In genomic region chr11:105034494-105035261, GRCh38 we compare ENCODE assay signal across 8 cellular contexts. TPM values are rescaled to one million over a fixed set of nuclear protein-coding genes. Genes with fewer than 3 reads are reported as not detected.
DNase-seq lines count a peak whose midpoint lies in the region; ATAC-seq lines count a peak whose summit lies in the region.
"Not testable (repeated sequence)": the region's sequence is repeated elsewhere in the genome, so short reads cannot be mapped to it uniquely, and the experiment has no call there.

CASP1 (minus strand) TSS chr11:105035144; CDS start chr11:105035113, 31 bp downstream.

- not testable (repeated sequence) for H3K27me3 Mint-ChIP-seq in activated CD4-positive, alpha-beta T cell treated with anti-CD3 and anti-CD28 coated beads for 36 hours; immature natural killer cell (ENCODE audit: low read depth in 3 of 3)

- not testable (repeated sequence) for H3K9me3 Mint-ChIP-seq in activated CD4-positive, alpha-beta T cell treated with anti-CD3 and anti-CD28 coated beads for 36 hours (ENCODE audit: low read depth); immature natural killer cell

- H3K4me3 Mint-ChIP-seq in activated CD4-positive, alpha-beta T cell treated with anti-CD3 and anti-CD28 coated beads for 36 hours = peak within 1 kb of the TSS; percentile 75
- peak within 1 kb of the TSS; percentile 92 to 99 (median 98) for H3K4me3 Mint-ChIP-seq in immature natural killer cell

- ATAC-seq in GM18870 (IDR thresholded peaks at IDR 0.05; ENCODE audit: unreplicated experiment) = peak; percentile 95
- peak; percentile 89 for ATAC-seq in HG02798 (IDR thresholded peaks at IDR 0.05; ENCODE audit: poor library complexity, unreplicated experiment)
- peak; percentile 79 for ATAC-seq in activated CD4-positive, alpha-beta T cell treated with anti-CD3 and anti-CD28 coated beads for 36 hours
- peak; percentile 93 for ATAC-seq in sciatic nerve

- CTCF ChIA-PET in activated CD4-positive, alpha-beta T cell treated with anti-CD3 and anti-CD28 coated beads for 36 hours (lab: Charles Lee) = not testable (repeated sequence)

- POLR2A ChIA-PET in activated CD4-positive, alpha-beta T cell treated with anti-CD3 and anti-CD28 coated beads for 36 hours (lab: Charles Lee) = not testable (repeated sequence)

- DNase-seq in AG08395 (ENCODE audit: low spot score) (peak; percentile 71), Kasumi-1 (lab: John Stamatoyannopoulos, UW) (peak; percentile 50 to 56), immature natural killer cell (peak; percentile 41 to 54 (median 48))
- peak; percentile 44 for DNase-seq in activated CD4-positive, alpha-beta T cell treated with anti-CD3 and anti-CD28 coated beads for 36 hours
- DNase-seq in central memory CD4-positive, alpha-beta T cell = peak; percentile 36
- DNase-seq in sciatic nerve (ENCODE audit: low spot score) = not testable (repeated sequence)

- peak within 1 kb of the TSS; percentile 95 for H3K27ac Mint-ChIP-seq in activated CD4-positive, alpha-beta T cell treated with anti-CD3 and anti-CD28 coated beads for 36 hours
- peak within 1 kb of the TSS; percentile 91 to 98 (median 94) for H3K27ac Mint-ChIP-seq in immature natural killer cell

- H3K4me1 Mint-ChIP-seq in activated CD4-positive, alpha-beta T cell treated with anti-CD3 and anti-CD28 coated beads for 36 hours = peaks cover 49% of the 10 kb centered on the region
- peaks cover 57 to 62% of the 10 kb centered on the region in 2 donors for H3K4me1 Mint-ChIP-seq in immature natural killer cell

- peaks cover 24% of the 10 kb centered on the region for H3K36me3 Mint-ChIP-seq in activated CD4-positive, alpha-beta T cell treated with anti-CD3 and anti-CD28 coated beads for 36 hours (ENCODE audit: low read depth)
- H3K36me3 Mint-ChIP-seq in immature natural killer cell = peaks cover 18 to 50% (median 42%) of the 10 kb centered on the region in 3 donors

- intact Hi-C loops in activated CD4-positive, alpha-beta T cell treated with anti-CD3 and anti-CD28 coated beads for 36 hours (cut with DNase I, micrococcal nuclease) = loop anchor here in 1 of 2 experiments (1.0 kb wide), 1 partner anchor 10 kb away; no protein-coding TSS in a partner anchor
- intact Hi-C loops in sciatic nerve (cut with DNase I) = not testable (repeated sequence)

RNA-seq across cellular contexts. Expression of gene CASP1, which starts in this region (rescaled TPM):
- 10 to 100 TPM; 23.7 to 33.4 TPM for total RNA-seq in activated CD4-positive, alpha-beta T cell treated with anti-CD3 and anti-CD28 coated beads for 36 hours
- 100 to 1,000 TPM; 107 to 166 (median 115) TPM for polyA plus RNA-seq in immature natural killer cell
- total RNA-seq in sciatic nerve = 31.9 TPM
